In the genomic region with DNA sequence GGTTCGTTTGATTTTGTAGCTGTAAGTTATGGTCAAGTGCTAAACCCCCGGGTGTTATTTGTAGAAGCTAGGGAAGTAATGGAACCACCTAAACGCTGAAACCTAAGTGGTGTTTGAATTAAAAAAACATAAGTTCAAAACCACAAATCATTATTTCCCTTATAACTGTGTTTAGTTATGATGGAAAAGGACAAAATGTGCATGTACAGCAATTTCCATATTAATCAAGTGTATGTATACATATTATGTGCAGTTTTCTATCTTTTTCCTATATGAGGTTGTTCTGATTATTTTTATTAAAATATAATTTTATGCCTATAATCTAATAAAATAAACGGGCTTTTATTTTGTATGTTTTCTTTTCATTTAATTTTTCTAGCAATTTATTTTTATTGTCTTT, we compare ENCODE assay signal across 34 cellular contexts. TPM values are rescaled to one million over a fixed set of nuclear protein-coding genes. Genes with fewer than 3 reads are reported as not detected.
"Had no signal": no experiment of that assay in that cellular context is flagged by ENCODE, and none has a peak within 500 bp of the region (broad histone marks: within the 10 kb centered on the region; RNA-seq: fewer than 3 reads in every experiment).

No MANE protein-coding gene starts in this region.

- DNase-seq: activated CD4-positive, alpha-beta memory T cell treated with anti-CD3 and anti-CD28 coated beads for 36 hours; activated CD4-positive, alpha-beta T cell treated with anti-CD3 and anti-CD28 coated beads for 36 hours; activated CD4-positive, alpha-beta T cell treated with anti-CD3 and anti-CD28 coated beads, Interleukin-2, amount 10 ng/mL, durations not matched to agents 24 days and 14 days; activated CD4-positive, CD25-positive, alpha-beta regulatory T cell; activated CD4-positive, CD25-positive, alpha-beta regulatory T cell treated with anti-CD3 and anti-CD28 coated beads, Interleukin-2, amount 50 U/mL, for 72 hours; activated CD8-positive, alpha-beta memory T cell treated with anti-CD3 and anti-CD28 coated beads, Interleukin-2, amount 10 ng/mL, durations not matched to agents 7 days and 5 days; activated CD8-positive, alpha-beta memory T cell treated with anti-CD3 and anti-CD28 coated beads, Interleukin-2, amount 50 U/mL, for 4 hours; activated CD8-positive, alpha-beta T cell treated with anti-CD3 and anti-CD28 coated beads, Interleukin-2, amount 10 ng/mL, durations not matched to agents 7 days and 5 days; activated effector memory CD4-positive, alpha-beta T cell treated with anti-CD3 and anti-CD28 coated beads, Interleukin-2, amount 50 U/mL, for 16 hours; activated naive CD4-positive, alpha-beta T cell treated with anti-CD3 and anti-CD28 coated beads for 36 hours; activated naive CD8-positive, alpha-beta T cell treated with anti-CD3 and anti-CD28 coated beads for 36 hours; activated naive CD8-positive, alpha-beta T cell treated with anti-CD3 and anti-CD28 coated beads, Interleukin-2, amount 50 U/mL, for 24 hours; activated T-cell treated with anti-CD3 and anti-CD28 coated beads, Interleukin-2, amount 50 U/mL, for 1 hour; activated T-cell treated with anti-CD3 and anti-CD28 coated beads, Interleukin-2, amount 50 U/mL, for 48 hours; adrenal gland; amygdala; central memory CD4-positive, alpha-beta T cell; cerebellar nuclear complex; dermis blood vessel endothelial cell; effector CD4-positive, alpha-beta T cell; effector memory CD8-positive, alpha-beta T cell; erythroblast; foreskin keratinocyte; gastrocnemius medialis; glutamatergic neuron; heart left ventricle; T-helper 17 cell; T1000 had no signal

- H3K36me3 ChIP-seq: adrenal gland, ascending aorta, breast epithelium, cardiac muscle cell, esophagus muscularis mucosa, gastrocnemius medialis, heart left ventricle had no signal

- H3K9me3 ChIP-seq: adrenal gland, ascending aorta, breast epithelium, esophagus muscularis mucosa, gastrocnemius medialis, heart left ventricle had no signal

- H3K4me1 ChIP-seq: adrenal gland, ascending aorta, breast epithelium, esophagus muscularis mucosa, foreskin keratinocyte, gastrocnemius medialis, heart left ventricle had no signal

- H3K27ac ChIP-seq: adrenal gland, ascending aorta, breast epithelium, cardiac muscle cell, coronary artery, esophagus muscularis mucosa, foreskin keratinocyte, gastrocnemius medialis, heart left ventricle had no signal

- H3K27me3 ChIP-seq: adrenal gland, ascending aorta, breast epithelium, cardiac muscle cell, esophagus muscularis mucosa, gastrocnemius medialis, heart left ventricle had no signal

- ATAC-seq: activated CD4-positive, alpha-beta T cell treated with anti-CD3 and anti-CD28 coated beads for 36 hours; activated CD8-positive, alpha-beta memory T cell treated with anti-CD3 and anti-CD28 coated beads, Interleukin-2, amount 10 ng/mL, durations not matched to agents 7 days and 5 days; activated CD8-positive, alpha-beta T cell treated with anti-CD3 and anti-CD28 coated beads, Interleukin-2, amount 10 ng/mL, durations not matched to agents 7 days and 5 days; activated naive CD8-positive, alpha-beta T cell treated with anti-CD3 and anti-CD28 coated beads, Interleukin-2, amount 50 U/mL, for 24 hours; effector memory CD8-positive, alpha-beta T cell; foreskin keratinocyte; gastrocnemius medialis; heart left ventricle; T-helper 17 cell had no signal

- H3K4me3 ChIP-seq: adrenal gland, ascending aorta, breast epithelium, cardiac muscle cell, coronary artery, esophagus muscularis mucosa, gastrocnemius medialis, heart left ventricle had no signal

RNA-seq across cellular contexts. Expression of a gene that starts 45.9 kb away (rescaled TPM):
- total RNA-seq: activated T-helper 2 cell treated with anti-CD3 and anti-CD28 coated beads, Interferon-gamma antibody, Interleukin-2, Interleukin-4, amounts not matched to agents 10 μg/mL and 5 μg/mL and 100 μg/mL, durations not matched to agents 14 hours and 24 hours and 36 hours; cardiac muscle cell had no signal
- polyA plus RNA-seq: cardiac muscle cell had no signal
